In genomic region chr6:158033751-158034702, GRCh38 we compare ENCODE assay signal across 12 cellular contexts. TPM values are rescaled to one million over a fixed set of nuclear protein-coding genes. Genes with fewer than 3 reads are reported as not detected.
A peak's percentile ranks its signal among the peaks of the same experiment; 100 is the strongest.
DNase-seq lines count a peak whose midpoint lies in the region; ATAC-seq and TF ChIP-seq lines count a peak whose summit lies in the region.
"Had no signal": no experiment of that assay in that cellular context is flagged by ENCODE, and none has a peak within 500 bp of the region (broad histone marks: within the 10 kb centered on the region; RNA-seq: fewer than 3 reads in every experiment).

No MANE protein-coding gene starts in this region.

- H3K36me3 Mint-ChIP-seq in HFFc6 (ENCODE audit: low read depth), result peaks cover 42% of the 10 kb centered on the region
- H3K36me3 Mint-ChIP-seq in activated CD4-positive, alpha-beta T cell treated with anti-CD3 and anti-CD28 coated beads, Interleukin-2, amount 10 ng/mL, durations not matched to agents 24 days and 14 days (ENCODE audit: low read depth), result peaks cover 39% of the 10 kb centered on the region

- WGBS in hepatocyte (ENCODE audit: low lambda C conversion rate, missing lambda C conversion rate), result 47% methylated on average over 14 of the region's 14 CpGs
- 58% methylated on average over 14 of the region's 14 CpGs for WGBS in prostate gland

- DNase-seq in HFFc6 (no peak), caudate nucleus (lab: John Stamatoyannopoulos, UW) (no peak), hepatocyte (ENCODE audit: low spot score) (peak; percentile 83), prostate gland (ENCODE audit: low spot score) (no peak), GM20000 (ENCODE audit: low spot score) (no peak)
- DNase-seq in activated CD4-positive, alpha-beta T cell treated with anti-CD3 and anti-CD28 coated beads, Interleukin-2, amount 10 ng/mL, durations not matched to agents 24 days and 14 days, result no peak
- DNase-seq: activated CD8-positive, alpha-beta T cell treated with anti-CD3 and anti-CD28 coated beads, Interleukin-2, amount 10 ng/mL, durations not matched to agents 7 days and 5 days; cerebellar nuclear complex; DMS53; NCI-H187 treated with DMSO at 0.1 percent for 48 hours had no signal

- H3K4me3 ChIP-seq in hepatocyte, result no peak overlapping the region
- no peak overlapping the region for H3K4me3 ChIP-seq in rectal smooth muscle tissue (ENCODE audit: low read length)
- no peak overlapping the region for H3K4me3 ChIP-seq in prostate gland

- ATAC-seq in GM21717 (IDR thresholded peaks at IDR 0.05; ENCODE audit: unreplicated experiment), result no peak
- ATAC-seq: activated CD8-positive, alpha-beta T cell treated with anti-CD3 and anti-CD28 coated beads, Interleukin-2, amount 10 ng/mL, durations not matched to agents 7 days and 5 days had no signal

- no peak overlapping the region for H3K4me3 Mint-ChIP-seq in HFFc6
- H3K4me3 Mint-ChIP-seq in activated CD4-positive, alpha-beta T cell treated with anti-CD3 and anti-CD28 coated beads, Interleukin-2, amount 10 ng/mL, durations not matched to agents 24 days and 14 days, result no peak overlapping the region
- H3K4me3 Mint-ChIP-seq: activated CD8-positive, alpha-beta T cell treated with anti-CD3 and anti-CD28 coated beads, Interleukin-2, amount 10 ng/mL, durations not matched to agents 7 days and 5 days had no signal

- peak overlapping the region; percentile 68 for H3K27ac ChIP-seq in caudate nucleus (ENCODE audit: low read depth, low read length)
- peak overlapping the region; percentile 88 for H3K27ac ChIP-seq in hepatocyte
- peak overlapping the region; percentile 60 for H3K27ac ChIP-seq in rectal smooth muscle tissue (ENCODE audit: low read depth, low read length)
- no peak overlapping the region for H3K27ac ChIP-seq in prostate gland

- TF ChIP-seq CTCF in HFFc6 (IDR thresholded peaks at IDR 0.05) (no peak), hepatocyte (IDR thresholded peaks at IDR 0.05; ENCODE audit: poor library complexity) (no peak), prostate gland (IDR thresholded peaks at IDR 0.05) (no peak), GM20000 (IDR thresholded peaks at IDR 0.05; ENCODE audit: extremely low read depth, missing control alignments) (no peak)

- no peaks in the 10 kb centered on the region for H4K20me1 ChIP-seq in hepatocyte (ENCODE audit: insufficient read depth, poor library complexity, severe bottlenecking)

- H3K9me3 Mint-ChIP-seq in HFFc6, result no peaks in the 10 kb centered on the region
- H3K9me3 Mint-ChIP-seq in activated CD4-positive, alpha-beta T cell treated with anti-CD3 and anti-CD28 coated beads, Interleukin-2, amount 10 ng/mL, durations not matched to agents 24 days and 14 days, result peaks cover 6% of the 10 kb centered on the region

- H3K9me3 ChIP-seq in hepatocyte (ENCODE audit: low read depth), result no peaks in the 10 kb centered on the region
- no peaks in the 10 kb centered on the region for H3K9me3 ChIP-seq in prostate gland

- H2AFZ ChIP-seq in hepatocyte, result no peak overlapping the region

- TF ChIP-seq POLR2A in prostate gland (IDR thresholded peaks at IDR 0.05), result no peak

- H3K27me3 Mint-ChIP-seq in HFFc6 (ENCODE audit: insufficient read depth), result peaks cover 10% of the 10 kb centered on the region
- H3K27me3 Mint-ChIP-seq in activated CD4-positive, alpha-beta T cell treated with anti-CD3 and anti-CD28 coated beads, Interleukin-2, amount 10 ng/mL, durations not matched to agents 24 days and 14 days, result no peaks in the 10 kb centered on the region

- H3K36me3 ChIP-seq in hepatocyte (replicated peaks; ENCODE audit: insufficient read depth, low read depth), result no peaks in the 10 kb centered on the region
- H3K36me3 ChIP-seq in rectal smooth muscle tissue (ENCODE audit: control insufficient read depth, insufficient read depth, low read length), result peaks cover 9% of the 10 kb centered on the region
- peaks cover 0 to 6% of the 10 kb centered on the region in 2 donors for H3K36me3 ChIP-seq in prostate gland

- H3K27me3 ChIP-seq in hepatocyte (no peaks in the 10 kb centered on the region), rectal smooth muscle tissue (ENCODE audit: control insufficient read depth, insufficient read depth, low read length) (no peaks in the 10 kb centered on the region), prostate gland (replicated peaks; ENCODE audit: insufficient read depth) (no peaks in the 10 kb centered on the region)

- no peak overlapping the region for H3K9ac ChIP-seq in rectal smooth muscle tissue (ENCODE audit: low read length)

- intact Hi-C loops in prostate gland (cut with DNase I), result no loop called here
- intact Hi-C loops in activated CD4-positive, alpha-beta T cell treated with anti-CD3 and anti-CD28 coated beads, Interleukin-2, amount 10 ng/mL, durations not matched to agents 24 days and 14 days (cut with micrococcal nuclease), result no loop called here

- no peaks in the 10 kb centered on the region for H3K9me2 ChIP-seq in hepatocyte (replicated peaks; ENCODE audit: insufficient read depth)

- peak overlapping the region; percentile 61 for H3K4me2 ChIP-seq in hepatocyte

- H3K79me2 ChIP-seq in hepatocyte, result peaks cover 23% of the 10 kb centered on the region

- peak overlapping the region; percentile 18; the same call in 1 of the 2 replicates for H3K27ac Mint-ChIP-seq in HFFc6
- H3K27ac Mint-ChIP-seq in activated CD4-positive, alpha-beta T cell treated with anti-CD3 and anti-CD28 coated beads, Interleukin-2, amount 10 ng/mL, durations not matched to agents 24 days and 14 days, result no peak overlapping the region
- H3K27ac Mint-ChIP-seq: activated CD8-positive, alpha-beta T cell treated with anti-CD3 and anti-CD28 coated beads, Interleukin-2, amount 10 ng/mL, durations not matched to agents 7 days and 5 days had no signal

- peaks cover 40% of the 10 kb centered on the region for H3K4me1 Mint-ChIP-seq in HFFc6 (ENCODE audit: low read depth)
- H3K4me1 Mint-ChIP-seq in activated CD4-positive, alpha-beta T cell treated with anti-CD3 and anti-CD28 coated beads, Interleukin-2, amount 10 ng/mL, durations not matched to agents 24 days and 14 days, result peaks cover 20% of the 10 kb centered on the region

- peaks cover 26% of the 10 kb centered on the region for H3K4me1 ChIP-seq in hepatocyte (ENCODE audit: insufficient read depth)
- peaks cover 9% of the 10 kb centered on the region for H3K4me1 ChIP-seq in rectal smooth muscle tissue (ENCODE audit: control insufficient read depth, insufficient read depth, low read length)
- H3K4me1 ChIP-seq in prostate gland (replicated peaks), result no peaks in the 10 kb centered on the region

RNA-seq across cellular contexts. Expression of gene SYNJ2, which starts 52.4 kb away (rescaled TPM):
- 10 to 100 TPM; 31.8 to 46.4 (median 41.3) TPM for total RNA-seq in HFFc6 (2021; fragmentation: NEBNext Ultra II Directional; extraction: Animal tissue kit (Norgen Biotek cat#: 25700))
- total RNA-seq in hepatocyte (15.4 and 15.6 TPM in 2 replicates), prostate gland (10 to 100 TPM; 19.7 to 19.9 TPM)
- 16.5 and 21.4 TPM in 2 replicates for polyA plus RNA-seq in hepatocyte
- total RNA-seq in activated CD4-positive, alpha-beta T cell treated with anti-CD3 and anti-CD28 coated beads, Interleukin-2, amount 10 ng/mL, durations not matched to agents 24 days and 14 days, result 22.2 and 24.3 TPM in 2 replicates

Comparison
In these comparisons a context has a peak if more than half of its experiments do, and no peak if none do; other contexts are left out.
1. H3K27ac ChIP-seq: peak in caudate nucleus (single experiment), hepatocyte (single experiment) and rectal smooth muscle tissue (single experiment); none in prostate gland (0 of 2).